Comparison of ENCODE assay signal across 17 cellular contexts in genomic region chr2:219405958-219406860, GRCh38. TPM values are rescaled to one million over a fixed set of nuclear protein-coding genes. Genes with fewer than 3 reads are reported as not detected.
DNase-seq lines count a peak whose midpoint lies in the region; ATAC-seq and TF ChIP-seq lines count a peak whose summit lies in the region.
"Had no signal": no experiment of that assay in that cellular context is flagged by ENCODE, and none has a peak within 500 bp of the region (broad histone marks: within the 10 kb centered on the region; RNA-seq: fewer than 3 reads in every experiment).

No MANE protein-coding gene starts in this region.

- ATAC-seq in left lung: peak; percentile 52
- ATAC-seq in activated CD4-positive, alpha-beta T cell treated with anti-CD3 and anti-CD28 coated beads for 36 hours: no peak
- ATAC-seq in GM21717 (IDR thresholded peaks at IDR 0.05; ENCODE audit: unreplicated experiment): no peak

- H3K4me1 ChIP-seq in duodenal mucosa (ENCODE audit: control insufficient read depth in 1 of 2, insufficient read depth in 2 of 2, low read length in 2 of 2): peaks cover 0 to 6% of the 10 kb centered on the region in 2 donors
- no peaks in the 10 kb centered on the region for H3K4me1 ChIP-seq in left lung
- H3K4me1 ChIP-seq in smooth muscle cell (ENCODE audit: low read depth): peaks cover 9% of the 10 kb centered on the region

- no peaks in the 10 kb centered on the region for H4K20me1 ChIP-seq in smooth muscle cell (ENCODE audit: low read depth)

- TF ChIP-seq CTCF in HFFc6 (IDR thresholded peaks at IDR 0.05) (no peak), left lung (IDR thresholded peaks at IDR 0.05) (no peak), smooth muscle cell (IDR thresholded peaks at IDR 0.05; ENCODE audit: borderline replicate concordance, insufficient read depth, poor library complexity, severe bottlenecking) (no peak)

- peaks cover 73% of the 10 kb centered on the region for H3K4me1 Mint-ChIP-seq in HFFc6 (ENCODE audit: low read depth)
- no peaks in the 10 kb centered on the region for H3K4me1 Mint-ChIP-seq in activated CD4-positive, alpha-beta T cell treated with anti-CD3 and anti-CD28 coated beads for 36 hours
- H3K4me1 Mint-ChIP-seq: activated B cell treated with CpG ODN at 0.5 μM for 24 hours had no signal

- peak overlapping the region; percentile 64; the same call in 1 of the 2 replicates for H3K4me3 Mint-ChIP-seq in HFFc6
- no peak overlapping the region for H3K4me3 Mint-ChIP-seq in activated CD4-positive, alpha-beta T cell treated with anti-CD3 and anti-CD28 coated beads for 36 hours
- H3K4me3 Mint-ChIP-seq: activated B cell treated with CpG ODN at 0.5 μM for 24 hours; dendritic cell treated with granulocyte-macrophage colony-stimulating factor and Interleukin-4, amounts not matched to agents 40 ng/mL and 50 ng/mL, for 4 days had no signal

- H3K36me3 ChIP-seq in duodenal mucosa (ENCODE audit: control insufficient read depth in 1 of 2, insufficient read depth in 2 of 2, low read length in 2 of 2): no peaks in the 10 kb centered on the region
- H3K36me3 ChIP-seq in left lung: no peaks in the 10 kb centered on the region
- H3K36me3 ChIP-seq in smooth muscle cell (ENCODE audit: low read depth): no peaks in the 10 kb centered on the region

- peaks cover 5% of the 10 kb centered on the region; the same call in 1 of the 2 replicates for H3K36me3 Mint-ChIP-seq in HFFc6 (ENCODE audit: low read depth)
- no peaks in the 10 kb centered on the region for H3K36me3 Mint-ChIP-seq in activated CD4-positive, alpha-beta T cell treated with anti-CD3 and anti-CD28 coated beads for 36 hours (ENCODE audit: low read depth)

- no peaks in the 10 kb centered on the region; the same call in 1 of the 2 replicates for H3K27me3 Mint-ChIP-seq in HFFc6 (ENCODE audit: insufficient read depth)
- peaks cover 6% of the 10 kb centered on the region for H3K27me3 Mint-ChIP-seq in activated CD4-positive, alpha-beta T cell treated with anti-CD3 and anti-CD28 coated beads for 36 hours

- H3K9me3 ChIP-seq in duodenal mucosa (ENCODE audit: control insufficient read depth in 1 of 2, low read length in 2 of 2) (no peaks in the 10 kb centered on the region), left lung (no peaks in the 10 kb centered on the region), smooth muscle cell (replicated peaks; ENCODE audit: low read depth) (no peaks in the 10 kb centered on the region)

- CTCF ChIA-PET in activated CD4-positive, alpha-beta T cell treated with anti-CD3 and anti-CD28 coated beads for 36 hours (lab: Charles Lee): interaction anchor here (6.9 kb wide), 1 partner anchor 124 kb away, joined by 102 read pairs; no protein-coding TSS in a partner anchor

- H3K9ac ChIP-seq in duodenal mucosa (ENCODE audit: low read depth in 1 of 2, low read length in 2 of 2) (no peak overlapping the region), smooth muscle cell (ENCODE audit: low read depth) (no peak overlapping the region)

- H3K4me2 ChIP-seq in smooth muscle cell: peak overlapping the region; percentile 72

- H3K27ac ChIP-seq in duodenal mucosa (ENCODE audit: low read depth, low read length): peak overlapping the region; percentile 25
- H3K27ac ChIP-seq in left lung: no peak overlapping the region
- H3K27ac ChIP-seq in smooth muscle cell (ENCODE audit: low read depth): peak overlapping the region; percentile 81

- intact Hi-C loops in left lung (cut with DNase I): no loop called here
- intact Hi-C loops in activated CD4-positive, alpha-beta T cell treated with anti-CD3 and anti-CD28 coated beads for 36 hours (cut with DNase I, micrococcal nuclease): loop anchor here in 1 of 2 experiments (10.0 kb wide), 1 partner anchor 239 kb away; no protein-coding TSS in a partner anchor

- H3K4me3 ChIP-seq in duodenal mucosa (ENCODE audit: low read depth in 1 of 2, low read length in 2 of 2): no peak overlapping the region
- H3K4me3 ChIP-seq in left lung: no peak overlapping the region
- no peak overlapping the region for H3K4me3 ChIP-seq in smooth muscle cell

- 74% methylated on average over 7 of the region's 7 CpGs for WGBS in smooth muscle cell (ENCODE audit: low lambda C conversion rate)

- peak overlapping the region; percentile 90 for H3K27ac Mint-ChIP-seq in HFFc6
- H3K27ac Mint-ChIP-seq in activated CD4-positive, alpha-beta T cell treated with anti-CD3 and anti-CD28 coated beads for 36 hours: no peak overlapping the region
- H3K27ac Mint-ChIP-seq: activated B cell treated with CpG ODN at 0.5 μM for 24 hours; dendritic cell treated with granulocyte-macrophage colony-stimulating factor and Interleukin-4, amounts not matched to agents 40 ng/mL and 50 ng/mL, for 4 days; progenitor cell of endocrine pancreas had no signal

- POLR2A ChIA-PET in activated CD4-positive, alpha-beta T cell treated with anti-CD3 and anti-CD28 coated beads for 36 hours (lab: Charles Lee): no interaction called here

- no peaks in the 10 kb centered on the region for H3K27me3 ChIP-seq in duodenal mucosa (ENCODE audit: control insufficient read depth in 1 of 2, insufficient read depth in 2 of 2, low read length in 2 of 2)
- peaks cover 0 to 26% of the 10 kb centered on the region in 2 donors for H3K27me3 ChIP-seq in left lung
- no peaks in the 10 kb centered on the region for H3K27me3 ChIP-seq in smooth muscle cell (ENCODE audit: low read depth)

- H2AFZ ChIP-seq in smooth muscle cell (ENCODE audit: low read depth): no peak overlapping the region

- no peaks in the 10 kb centered on the region for H3K9me3 Mint-ChIP-seq in HFFc6
- no peaks in the 10 kb centered on the region for H3K9me3 Mint-ChIP-seq in activated CD4-positive, alpha-beta T cell treated with anti-CD3 and anti-CD28 coated beads for 36 hours (ENCODE audit: low read depth)
- H3K9me3 Mint-ChIP-seq: activated B cell treated with CpG ODN at 0.5 μM for 24 hours; dendritic cell treated with granulocyte-macrophage colony-stimulating factor and Interleukin-4, amounts not matched to agents 40 ng/mL and 50 ng/mL, for 4 days had no signal

- H3K79me2 ChIP-seq in smooth muscle cell (ENCODE audit: low read depth): no peaks in the 10 kb centered on the region

- H3F3A ChIP-seq in smooth muscle cell (ENCODE audit: low read depth): peaks cover 11% of the 10 kb centered on the region

- DNase-seq in HFFc6 (no peak), left lung (no peak), smooth muscle cell (lab: John Stamatoyannopoulos, UW; ENCODE audit: unreplicated experiment) (no peak), UCSD-AML1 (lab: John Stamatoyannopoulos, UW; ENCODE audit: unreplicated experiment) (no peak), NCI-H345 (lab: John Stamatoyannopoulos, UW) (no peak)
- DNase-seq in activated CD4-positive, alpha-beta T cell treated with anti-CD3 and anti-CD28 coated beads for 36 hours: no peak
- DNase-seq: activated B cell treated with CpG ODN at 0.5 μM for 24 hours, AML-193, COR-L47, hypothalamus, NCI-H146, T-helper 2 cell had no signal

RNA-seq across cellular contexts. Expression of gene DES, which starts 12.0 kb away (rescaled TPM):
- total RNA-seq in HFFc6 (2021; fragmentation: NEBNext Ultra II Directional; extraction: Animal tissue kit (Norgen Biotek cat#: 25700)): under 1 TPM in 5 of 6 experiments, not detected in 1; 0.12 to 0.37 (median 0.19) TPM
- total RNA-seq in left lung: 100 to 1,000 TPM in 1 of 2 donors, 10 to 100 TPM in 1; 32.0 to 101 TPM
- 103 and 127 TPM in 2 replicates for total RNA-seq in smooth muscle cell
- 106 and 109 TPM in 2 replicates for polyA plus RNA-seq in smooth muscle cell
- not detected for total RNA-seq in activated CD4-positive, alpha-beta T cell treated with anti-CD3 and anti-CD28 coated beads for 36 hours
- total RNA-seq: activated B cell treated with CpG ODN at 0.5 μM for 24 hours, epithelial cell of proximal tubule, progenitor cell of endocrine pancreas had no signal

RNA-seq across cellular contexts. Expression of gene DNPEP, which starts 18.5 kb away (rescaled TPM):
- 10 to 100 TPM; 46.9 to 59.4 (median 53.0) TPM for total RNA-seq in HFFc6 (2021; fragmentation: NEBNext Ultra II Directional; extraction: Animal tissue kit (Norgen Biotek cat#: 25700))
- total RNA-seq in left lung (10 to 100 TPM; 41.6 to 62.9 TPM), smooth muscle cell (24.9 and 137 TPM in 2 replicates)
- polyA plus RNA-seq in smooth muscle cell: 48.1 and 61.8 TPM in 2 replicates
- 10 to 100 TPM; 81.0 to 93.1 TPM for total RNA-seq in activated CD4-positive, alpha-beta T cell treated with anti-CD3 and anti-CD28 coated beads for 36 hours

RNA-seq across cellular contexts. Expression of gene SPEG, which starts 28.4 kb away (rescaled TPM):
- 10 to 100 TPM; 80.9 to 89.5 (median 84.7) TPM for total RNA-seq in HFFc6 (2021; fragmentation: NEBNext Ultra II Directional; extraction: Animal tissue kit (Norgen Biotek cat#: 25700))
- total RNA-seq in left lung (10 to 100 TPM in 1 of 2 donors, 1 to 10 TPM in 1; 7.3 to 11.7 TPM), smooth muscle cell (14.9 and 38.8 TPM in 2 replicates)
- polyA plus RNA-seq in smooth muscle cell: 37.8 and 40.5 TPM in 2 replicates
- 1 to 10 TPM in 1 of 2 experiments, under 1 TPM in 1; 0.89 to 1.4 TPM for total RNA-seq in activated CD4-positive, alpha-beta T cell treated with anti-CD3 and anti-CD28 coated beads for 36 hours

Comparison
In these comparisons a context has a peak if more than half of its experiments do, and no peak if none do; other contexts are left out.
1. H3K27ac ChIP-seq: peak in duodenal mucosa (single experiment) and smooth muscle cell (single experiment); none in left lung (0 of 2).
2. RNA of gene DES, which starts 12.0 kb away (total RNA-seq): 103 to 127 TPM in smooth muscle cell and 32.0 to 101 TPM in left lung; 0.12 to 0.37 TPM in HFFc6 and not detected in activated CD4-positive, alpha-beta T cell treated with anti-CD3 and anti-CD28 coated beads for 36 hours; every median in the first group is over 10 times any median in the second.